13 cellular contexts compared by ENCODE assay signal in the genomic region with DNA sequence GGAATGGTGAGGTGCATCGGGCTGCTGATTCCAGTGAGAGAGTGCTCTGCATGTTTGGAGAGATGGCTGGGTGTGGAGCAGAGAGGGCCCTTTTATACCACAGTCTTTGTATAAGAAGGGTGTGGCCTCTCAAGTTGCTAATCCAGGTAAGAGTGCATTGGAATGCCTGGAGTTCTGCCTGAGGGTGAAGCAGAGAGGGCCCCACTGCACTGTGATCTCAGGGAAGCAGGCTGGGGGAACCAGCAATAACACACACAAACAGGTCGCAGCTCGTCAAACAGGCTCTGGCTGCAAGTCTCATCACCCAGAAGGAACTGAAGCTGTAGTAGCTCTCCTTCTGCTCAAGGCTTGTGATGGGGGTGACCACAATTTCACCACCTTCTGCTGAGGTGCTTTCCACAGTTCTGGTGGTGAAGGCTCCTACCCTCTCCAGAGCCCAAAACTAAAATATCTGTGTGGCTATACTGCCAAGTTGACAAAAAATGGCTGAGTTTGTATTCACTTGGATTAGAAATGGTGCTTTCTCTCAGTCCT.
"Had no signal": no experiment of that assay in that cellular context is flagged by ENCODE, and none has a peak within 500 bp of the region (broad histone marks: within the 10 kb centered on the region; RNA-seq: fewer than 3 reads in every experiment).

No MANE protein-coding gene starts in this region.

- ATAC-seq: activated CD8-positive, alpha-beta memory T cell treated with anti-CD3 and anti-CD28 coated beads, Interleukin-2, amount 10 ng/mL, durations not matched to agents 7 days and 5 days; left colon; naive thymus-derived CD4-positive, alpha-beta T cell; right cardiac atrium; stimulated activated effector memory CD8-positive, alpha-beta T cell treated with anti-CD3 and anti-CD28 coated beads, Interleukin-12 subunit alpha, Interleukin-12 subunit beta, amount 100 ng/mL, for 72 hours had no signal

- H3K4me1 ChIP-seq: tibial nerve had no signal

- H3K36me3 ChIP-seq: tibial nerve had no signal

- H3K27me3 ChIP-seq: tibial nerve had no signal

- H3K27ac ChIP-seq: tibial nerve had no signal

- DNase-seq: activated CD4-positive, alpha-beta T cell treated with anti-CD3 and anti-CD28 coated beads for 1 hour; activated CD4-positive, alpha-beta T cell treated with anti-CD3 and anti-CD28 coated beads, Interleukin-2, amount 50 U/mL, for 48 hours; activated CD8-positive, alpha-beta memory T cell treated with anti-CD3 and anti-CD28 coated beads, Interleukin-2, amount 10 ng/mL, durations not matched to agents 7 days and 5 days; activated effector memory CD4-positive, alpha-beta T cell treated with Interleukin-2 at 50 U/mL for 16 hours; activated T-cell treated with anti-CD3 and anti-CD28 coated beads, Interleukin-2, amount 50 U/mL, for 24 hours; cortex of kidney; effector CD8-positive, alpha-beta T cell; left colon; naive thymus-derived CD4-positive, alpha-beta T cell; right cardiac atrium had no signal

- H3K4me3 ChIP-seq: smooth muscle cell, tibial nerve had no signal

- H3K4me2 ChIP-seq: smooth muscle cell had no signal
